24 cellular contexts compared by ENCODE assay signal in the genomic region with DNA sequence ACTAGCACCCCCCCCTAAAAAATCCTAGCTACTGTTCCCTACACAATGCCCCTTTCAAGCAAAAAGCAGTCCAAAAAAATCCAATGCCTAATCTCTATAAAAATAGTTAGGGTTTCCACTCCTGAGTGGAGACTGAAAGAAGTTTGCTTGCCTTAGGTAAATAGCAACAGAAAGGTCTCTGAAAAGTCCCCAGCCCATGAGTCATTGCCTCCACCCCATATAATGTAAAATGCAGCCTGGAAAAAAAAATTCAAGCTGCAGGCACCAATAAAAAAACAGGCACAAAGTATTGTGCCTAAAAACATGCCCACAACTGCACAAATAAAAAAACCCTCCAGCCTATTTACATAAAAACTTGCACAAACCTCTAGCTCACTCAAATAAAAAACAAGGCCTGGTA. TPM values are rescaled to one million over a fixed set of nuclear protein-coding genes. Genes with fewer than 3 reads are reported as not detected.
A peak's percentile ranks its signal among the peaks of the same experiment; 100 is the strongest.
DNase-seq lines count a peak whose midpoint lies in the region; ATAC-seq, FAIRE-seq and TF ChIP-seq lines count a peak whose summit lies in the region.
"Had no signal": no experiment of that assay in that cellular context is flagged by ENCODE, and none has a peak within 500 bp of the region (broad histone marks: within the 10 kb centered on the region; RNA-seq: fewer than 3 reads in every experiment).

No MANE protein-coding gene starts in this region.

- ATAC-seq in natural killer cell treated with Interleukin-12 subunit alpha and Interleukin-12 subunit beta and Interleukin-15 and Interleukin-18, amount 100 ng/mL, for 72 hours = no peak
- ATAC-seq: activated CD4-positive, CD25-positive, alpha-beta regulatory T cell treated with anti-CD3 and anti-CD28 coated beads, Interleukin-2, amount 50 U/mL, for 24 hours; GM12878 had no signal

- peak overlapping the region in 1 of 2 donors; percentile 47 for H3K9ac ChIP-seq in stomach smooth muscle (ENCODE audit: low read length in 2 of 2)

- no peak overlapping the region for H3K27ac Mint-ChIP-seq in natural killer cell treated with Interleukin-12 subunit alpha and Interleukin-12 subunit beta and Interleukin-15 and Interleukin-18, amount 100 ng/mL, for 72 hours
- H3K27ac Mint-ChIP-seq: B cell had no signal

- peaks cover 3 to 6% of the 10 kb centered on the region in 2 donors for H3K9me3 ChIP-seq in stomach smooth muscle (ENCODE audit: control insufficient read depth in 2 of 2, low read length in 2 of 2)

- FAIRE-seq in RCC 7860 (lab: Jason Lieb, UNC) = no peak
- FAIRE-seq: D721Med, GM12878 had no signal

- peak; percentile 10 for DNase-seq in DMS53 treated with DMSO at 0.1 percent for 48 hours (lab: John Stamatoyannopoulos, UW; ENCODE audit: unreplicated experiment)
- peak; percentile 31 for DNase-seq in RCC 7860 (ENCODE audit: low spot score)
- peak; percentile 28 for DNase-seq in epithelial cell of esophagus (ENCODE audit: low read depth)
- no peak for DNase-seq in HK-2 (ENCODE audit: unreplicated experiment)
- no peak for DNase-seq in Ammon's horn (ENCODE audit: low spot score)
- DNase-seq in natural killer cell treated with Interleukin-12 subunit alpha and Interleukin-12 subunit beta and Interleukin-15 and Interleukin-18, amount 100 ng/mL, for 72 hours (ENCODE audit: low spot score) = no peak
- DNase-seq: activated effector memory CD4-positive, alpha-beta T cell treated with Interleukin-2 at 50 U/mL for 16 hours; adrenal gland; cerebellar nuclear complex; effector CD4-positive, alpha-beta T cell; GF-D8; HCEC 1CT; MM.1S; NCI-H1694; NCI-H226; nucleus accumbens; PC-9; stimulated activated CD4-positive, alpha-beta T cell treated with anti-CD3 and anti-CD28 coated beads, Interleukin-15, amount 100 ng/mL, for 24 hours had no signal

- peak overlapping the region; percentile 8 for H3K27ac ChIP-seq in stomach smooth muscle (ENCODE audit: low read length)
- H3K27ac ChIP-seq: adrenal gland, PC-9, right atrium auricular region had no signal

- peaks cover 10% of the 10 kb centered on the region for H3K4me1 ChIP-seq in stomach smooth muscle (ENCODE audit: control insufficient read depth, insufficient read depth, low read length)
- H3K4me1 ChIP-seq: adrenal gland had no signal

- no peaks in the 10 kb centered on the region for H3K27me3 Mint-ChIP-seq in natural killer cell treated with Interleukin-12 subunit alpha and Interleukin-12 subunit beta and Interleukin-15 and Interleukin-18, amount 100 ng/mL, for 72 hours
- H3K27me3 Mint-ChIP-seq: B cell had no signal

- peaks cover 0 to 6% of the 10 kb centered on the region in 2 donors for H3K4me1 Mint-ChIP-seq in natural killer cell treated with Interleukin-12 subunit alpha and Interleukin-12 subunit beta and Interleukin-15 and Interleukin-18, amount 100 ng/mL, for 72 hours (ENCODE audit: low read depth in 2 of 2)
- H3K4me1 Mint-ChIP-seq: B cell had no signal

- H3K4me3 ChIP-seq in epithelial cell of esophagus (ENCODE audit: low read length) (no peak overlapping the region), stomach smooth muscle (ENCODE audit: low read length in 2 of 2) (peak overlapping the region; percentile 30 to 35)
- H3K4me3 ChIP-seq: adrenal gland, GM12878, PC-9, right atrium auricular region had no signal

- no peaks in the 10 kb centered on the region for H3K27me3 ChIP-seq in stomach smooth muscle (ENCODE audit: control insufficient read depth in 1 of 2, insufficient read depth in 2 of 2, low read length in 2 of 2)
- H3K27me3 ChIP-seq: adrenal gland, right atrium auricular region had no signal

- H3K9me3 Mint-ChIP-seq in natural killer cell treated with Interleukin-12 subunit alpha and Interleukin-12 subunit beta and Interleukin-15 and Interleukin-18, amount 100 ng/mL, for 72 hours = peaks cover 29% of the 10 kb centered on the region

- no peak for TF ChIP-seq CTCF in epithelial cell of esophagus (IDR thresholded peaks at IDR 0.05; ENCODE audit: insufficient read depth, low read depth, low read length, missing control alignments)

- H3K36me3 Mint-ChIP-seq in natural killer cell treated with Interleukin-12 subunit alpha and Interleukin-12 subunit beta and Interleukin-15 and Interleukin-18, amount 100 ng/mL, for 72 hours = peaks cover 47% of the 10 kb centered on the region

- no peaks in the 10 kb centered on the region for H3K36me3 ChIP-seq in stomach smooth muscle (ENCODE audit: control insufficient read depth in 2 of 2, insufficient read depth in 2 of 2, low read length in 2 of 2)
- H3K36me3 ChIP-seq: adrenal gland had no signal

- H3K4me3 Mint-ChIP-seq in natural killer cell treated with Interleukin-12 subunit alpha and Interleukin-12 subunit beta and Interleukin-15 and Interleukin-18, amount 100 ng/mL, for 72 hours = no peak overlapping the region
- H3K4me3 Mint-ChIP-seq: B cell had no signal

RNA-seq across cellular contexts. Expression of a gene that starts 47.5 kb away (rescaled TPM):
- 10 to 100 TPM; 14.3 to 15.0 TPM for total RNA-seq in natural killer cell treated with Interleukin-12 subunit alpha and Interleukin-12 subunit beta and Interleukin-15 and Interleukin-18, amount 100 ng/mL, for 72 hours

Comparison
In these comparisons a context has a peak if more than half of its experiments do, and no peak if none do; other contexts are left out.
1. DNase-seq: peak in DMS53 treated with DMSO at 0.1 percent for 48 hours (single experiment), RCC 7860 (single experiment) and epithelial cell of esophagus (single experiment); none in HK-2 (single experiment), Ammon's horn (single experiment) and natural killer cell treated with Interleukin-12 subunit alpha and Interleukin-12 subunit beta and Interleukin-15 and Interleukin-18, amount 100 ng/mL, for 72 hours (single experiment).